Comparison of ENCODE assay signal across 19 cellular contexts in genomic region chr14:90280096-90280495, GRCh38.
"Had no signal": no experiment of that assay in that cellular context is flagged by ENCODE, and none has a peak within 500 bp of the region (broad histone marks: within the 10 kb centered on the region; RNA-seq: fewer than 3 reads in every experiment).

No MANE protein-coding gene starts in this region.

- H3K27me3 ChIP-seq: dorsolateral prefrontal cortex, ovary, sigmoid colon, stomach, tibial nerve, upper lobe of left lung had no signal

- H3K9me3 ChIP-seq: lower lobe of right lung, ovary, psoas muscle, sigmoid colon, stomach, thoracic aorta, tibial nerve, upper lobe of left lung had no signal

- ATAC-seq: left ventricle myocardium superior; lower lobe of right lung; naive thymus-derived CD8-positive, alpha-beta T cell; psoas muscle; right cardiac atrium; stimulated activated naive B cell treated with anti-CD40 and anti-IgM and Interleukin-4, amounts not matched to agents 10 μg/mL and 1 μg/mL and 100 μg/mL, for 72 hours had no signal

- H3K27ac ChIP-seq: lower lobe of right lung, ovary, psoas muscle, sigmoid colon, stomach, tibial nerve, upper lobe of left lung had no signal

- H3K27me3 Mint-ChIP-seq: naive thymus-derived CD8-positive, alpha-beta T cell; stimulated activated naive B cell treated with anti-CD40 and anti-IgM and Interleukin-4, amounts not matched to agents 10 μg/mL and 1 μg/mL and 100 μg/mL, for 72 hours had no signal

- H3K4me3 Mint-ChIP-seq: naive thymus-derived CD8-positive, alpha-beta T cell; stimulated activated naive B cell treated with anti-CD40 and anti-IgM and Interleukin-4, amounts not matched to agents 10 μg/mL and 1 μg/mL and 100 μg/mL, for 72 hours had no signal

- H3K4me3 ChIP-seq: dorsolateral prefrontal cortex, lower lobe of right lung, ovary, psoas muscle, sigmoid colon, stomach, thoracic aorta, tibial nerve, upper lobe of left lung had no signal

- H3K9me3 Mint-ChIP-seq: naive thymus-derived CD8-positive, alpha-beta T cell; stimulated activated naive B cell treated with anti-CD40 and anti-IgM and Interleukin-4, amounts not matched to agents 10 μg/mL and 1 μg/mL and 100 μg/mL, for 72 hours had no signal

- H3K4me1 ChIP-seq: psoas muscle, sigmoid colon had no signal

- DNase-seq: dorsolateral prefrontal cortex; effector CD4-positive, alpha-beta T cell; left ventricle myocardium superior; lower lobe of right lung; naive thymus-derived CD8-positive, alpha-beta T cell; ovary; posterior cingulate gyrus; psoas muscle; right cardiac atrium; sigmoid colon; stimulated activated CD4-positive, alpha-beta T cell treated with anti-CD3 and anti-CD28 coated beads, Interleukin-4, amount 100 ng/mL, for 4 hours; stimulated activated naive B cell treated with anti-CD40 and anti-IgM and Interleukin-4, amounts not matched to agents 10 μg/mL and 1 μg/mL and 100 μg/mL, for 72 hours; stomach had no signal

- FAIRE-seq: colon, frontal cortex, urothelium cell line had no signal

- H3K36me3 ChIP-seq: ovary had no signal
